ENCODE assay signal across 27 cellular contexts in genomic region chr2:37394263-37394662, GRCh38. TPM values are rescaled to one million over a fixed set of nuclear protein-coding genes. Genes with fewer than 3 reads are reported as not detected.
DNase-seq lines count a peak whose midpoint lies in the region; ATAC-seq, FAIRE-seq and TF ChIP-seq lines count a peak whose summit lies in the region.
"Had no signal": no experiment of that assay in that cellular context is flagged by ENCODE, and none has a peak within 500 bp of the region (broad histone marks: within the 10 kb centered on the region; RNA-seq: fewer than 3 reads in every experiment).

No MANE protein-coding gene starts in this region.

- H3K9me3 ChIP-seq in H1 (ENCODE audit: insufficient read depth in 2 of 2, low read depth in 1 of 2, low read length in 1 of 2) (no peaks in the 10 kb centered on the region), stomach (no peaks in the 10 kb centered on the region)
- H3K9me3 ChIP-seq: adrenal gland, body of pancreas, left ventricle myocardium inferior, thyroid gland had no signal

- CTCF ChIA-PET in activated CD4-positive, alpha-beta T cell treated with anti-CD3 and anti-CD28 coated beads, Interleukin-2, amount 10 ng/mL, durations not matched to agents 7 days and 5 days (lab: Charles Lee), result no interaction called here
- CTCF ChIA-PET in H1 (lab: Charles Lee; ENCODE audit: partially characterized antibody), result interaction anchor here (7.7 kb wide), 1 partner anchor 483 kb away, joined by 192 read pairs; no protein-coding TSS in a partner anchor

- no peak for ATAC-seq in left cardiac atrium
- ATAC-seq: activated T-cell treated with anti-CD3 and anti-CD28 coated beads, Interleukin-2, amount 50 U/mL, for 72 hours; body of pancreas; HCT116; K562; natural killer cell had no signal

- no peak overlapping the region for H2BK12ac ChIP-seq in H1 (ENCODE audit: low read depth, low read length)

- H3K79me1 ChIP-seq in H1 (ENCODE audit: low read depth, low read length), result no peaks in the 10 kb centered on the region

- H2BK20ac ChIP-seq in H1 (ENCODE audit: low read length), result peak overlapping the region; percentile 27; the same call in 1 of the 2 replicates

- no peak overlapping the region for H4K5ac ChIP-seq in H1 (ENCODE audit: insufficient read length, low read depth, low read length)

- H3K4me2 ChIP-seq in H1 (ENCODE audit: insufficient read depth in 1 of 2, low read depth in 2 of 2, low read length in 2 of 2), result no peak overlapping the region

- peak; percentile 32 for DNase-seq in activated CD4-positive, alpha-beta T cell treated with anti-CD3 and anti-CD28 coated beads, Interleukin-2, amount 10 ng/mL, durations not matched to agents 24 days and 14 days
- no peak for DNase-seq in activated CD4-positive, alpha-beta T cell treated with anti-CD3 and anti-CD28 coated beads, Interleukin-2, amount 10 ng/mL, durations not matched to agents 7 days and 5 days
- DNase-seq in NOMO-1 treated with dmso at 0.1 percent for 144 hours (lab: John Stamatoyannopoulos, UW; ENCODE audit: unreplicated experiment) (peak; percentile 63), H1 (ENCODE audit: low read depth in 1 of 2, low spot score in 2 of 2) (peak in 1 of 2 experiments; percentile 6), stomach (no peak), NCI-H2107 treated with DMSO at 0.1 percent for 48 hours (lab: John Stamatoyannopoulos, UW; ENCODE audit: unreplicated experiment) (no peak), NCI-H2081 (lab: John Stamatoyannopoulos, UW) (no peak), left cardiac atrium (no peak)
- DNase-seq: 8988T; activated CD4-positive, alpha-beta T cell treated with anti-CD3 and anti-CD28 coated beads, Interleukin-2, amount 50 U/mL, for 1 hour; activated naive CD4-positive, alpha-beta T cell treated with anti-CD3 and anti-CD28 coated beads for 36 hours; activated T-cell treated with anti-CD3 and anti-CD28 coated beads, Interleukin-2, amount 50 U/mL, for 72 hours; adrenal gland; cerebellar nuclear complex; DMS153; left ventricle myocardium inferior; natural killer cell; NCI-H187; NCI-H526 treated with DMSO at 0.1 percent for 48 hours; SW 1271; T-helper 9 cell; thyroid gland had no signal

- H3K27me3 ChIP-seq in H1 (replicated peaks in 1 of 4; ENCODE audit: control insufficient read depth in 3 of 4, extremely low read depth in 1 of 4, insufficient read depth in 3 of 4, low read length in 3 of 4), result no peaks in the 10 kb centered on the region
- H3K27me3 ChIP-seq in stomach, result no peaks in the 10 kb centered on the region
- H3K27me3 ChIP-seq: adrenal gland, body of pancreas, thyroid gland had no signal

- no peaks in the 10 kb centered on the region for H3K9me3 Mint-ChIP-seq in activated CD4-positive, alpha-beta T cell treated with anti-CD3 and anti-CD28 coated beads, Interleukin-2, amount 10 ng/mL, durations not matched to agents 24 days and 14 days
- no peaks in the 10 kb centered on the region for H3K9me3 Mint-ChIP-seq in activated CD4-positive, alpha-beta T cell treated with anti-CD3 and anti-CD28 coated beads, Interleukin-2, amount 10 ng/mL, durations not matched to agents 7 days and 5 days
- H3K9me3 Mint-ChIP-seq: activated naive CD4-positive, alpha-beta T cell treated with anti-CD3 and anti-CD28 coated beads for 36 hours; natural killer cell; stimulated activated naive CD8-positive, alpha-beta T cell treated with anti-CD3 and anti-CD28 coated beads, Interleukin-15, Interleukin-2, amounts not matched to agents 100 ng/mL and 50 ng/mL, for 24 hours had no signal

- no peak overlapping the region for H2BK15ac ChIP-seq in H1 (ENCODE audit: low read length)

- POLR2A ChIA-PET in activated CD4-positive, alpha-beta T cell treated with anti-CD3 and anti-CD28 coated beads, Interleukin-2, amount 10 ng/mL, durations not matched to agents 7 days and 5 days (lab: Charles Lee), result no interaction called here
- POLR2A ChIA-PET in H1 (lab: Charles Lee; ENCODE audit: partially characterized antibody), result no interaction called here

- no peaks in the 10 kb centered on the region for H3K36me3 ChIP-seq in H1 (ENCODE audit: control insufficient read depth in 2 of 4, insufficient read depth in 4 of 4, low read length in 3 of 4)
- H3K36me3 ChIP-seq in stomach, result no peaks in the 10 kb centered on the region
- H3K36me3 ChIP-seq: adrenal gland, left ventricle myocardium inferior, thyroid gland had no signal

- peaks cover 23% of the 10 kb centered on the region for H3K4me1 Mint-ChIP-seq in activated CD4-positive, alpha-beta T cell treated with anti-CD3 and anti-CD28 coated beads, Interleukin-2, amount 10 ng/mL, durations not matched to agents 24 days and 14 days
- peaks cover 5% of the 10 kb centered on the region for H3K4me1 Mint-ChIP-seq in activated CD4-positive, alpha-beta T cell treated with anti-CD3 and anti-CD28 coated beads, Interleukin-2, amount 10 ng/mL, durations not matched to agents 7 days and 5 days

- H2BK5ac ChIP-seq in H1 (ENCODE audit: low read depth, low read length), result no peak overlapping the region

- H3K23ac ChIP-seq in H1 (ENCODE audit: insufficient read length), result no peak overlapping the region

- no peak overlapping the region for H3K27ac ChIP-seq in H1 (ENCODE audit: low read depth, low read length)
- H3K27ac ChIP-seq in stomach, result no peak overlapping the region
- H3K27ac ChIP-seq: body of pancreas, left ventricle myocardium inferior, thyroid gland had no signal

- H4K8ac ChIP-seq in H1 (ENCODE audit: extremely low read depth, insufficient read depth, low read length), result no peak overlapping the region

- no peak overlapping the region for H3K14ac ChIP-seq in H1 (ENCODE audit: insufficient read length)

- H4K91ac ChIP-seq in H1 (replicated peaks; ENCODE audit: insufficient read length, low read length), result no peak overlapping the region

- FAIRE-seq in H1 (lab: Jason Lieb, UNC), result no peak
- FAIRE-seq: HTR-8/SVneo, K562 had no signal

- TF ChIP-seq POLR2A in H1 (IDR thresholded peaks at IDR 0.05; ENCODE audit: control extremely low read depth in 1 of 2, low read depth in 2 of 2, low read length in 2 of 2), result no peak
- TF ChIP-seq POLR2A in stomach (IDR thresholded peaks at IDR 0.05), result no peak

- WGBS in H1 (ENCODE audit: extremely low coverage in 1 of 2, insufficient coverage in 1 of 2, insufficient read length in 1 of 2, insufficient replicate concordance in 2 of 2, low coverage in 1 of 2, low lambda C conversion rate in 2 of 2, missing lambda C conversion rate in 1 of 2), 2 experiments, result 100% methylated on average over 1 of the region's 1 CpG; no CpG with 5 or more reads in 1 of the 2 experiments
- WGBS in stomach, 5 donors, result 76 to 100% (median 91%) methylated on average over 1 of the region's 1 CpG

- H3K18ac ChIP-seq in H1 (ENCODE audit: extremely low read depth, low read length), result no peak overlapping the region

- H3K27me3 Mint-ChIP-seq in activated CD4-positive, alpha-beta T cell treated with anti-CD3 and anti-CD28 coated beads, Interleukin-2, amount 10 ng/mL, durations not matched to agents 24 days and 14 days, result peaks cover 11% of the 10 kb centered on the region
- peaks cover 23% of the 10 kb centered on the region for H3K27me3 Mint-ChIP-seq in activated CD4-positive, alpha-beta T cell treated with anti-CD3 and anti-CD28 coated beads, Interleukin-2, amount 10 ng/mL, durations not matched to agents 7 days and 5 days
- H3K27me3 Mint-ChIP-seq: stimulated activated naive CD8-positive, alpha-beta T cell treated with anti-CD3 and anti-CD28 coated beads, Interleukin-15, Interleukin-2, amounts not matched to agents 100 ng/mL and 50 ng/mL, for 24 hours had no signal

- no peak overlapping the region for H3K9ac ChIP-seq in H1 (replicated peaks in 1 of 4; ENCODE audit: extremely low read depth in 1 of 4, low read depth in 3 of 4, low read length in 3 of 4)

- peaks cover 5% of the 10 kb centered on the region for H3K36me3 Mint-ChIP-seq in activated CD4-positive, alpha-beta T cell treated with anti-CD3 and anti-CD28 coated beads, Interleukin-2, amount 10 ng/mL, durations not matched to agents 24 days and 14 days (ENCODE audit: low read depth)
- no peaks in the 10 kb centered on the region for H3K36me3 Mint-ChIP-seq in activated CD4-positive, alpha-beta T cell treated with anti-CD3 and anti-CD28 coated beads, Interleukin-2, amount 10 ng/mL, durations not matched to agents 7 days and 5 days (ENCODE audit: low read depth)
- H3K36me3 Mint-ChIP-seq: natural killer cell had no signal

- H3K4me1 ChIP-seq in H1 (replicated peaks in 1 of 4; ENCODE audit: control insufficient read depth in 3 of 4, insufficient read depth in 4 of 4, low read length in 3 of 4) (peaks cover 0 to 11% (median 0%) of the 10 kb centered on the region in 4 experiments; a peak in 4 of 7 replicates), stomach (peaks cover 0 to 19% (median 11%) of the 10 kb centered on the region in 4 donors)
- H3K4me1 ChIP-seq: body of pancreas had no signal

- TF ChIP-seq RAD21 in H1 (IDR thresholded peaks at IDR 0.05 in 1 of 2, conservative IDR thresholded peaks at IDR 0.05 in 1 of 2; ENCODE audit: low read depth in 2 of 2, low read length in 2 of 2), result no peak

- no peaks in the 10 kb centered on the region for H3K79me2 ChIP-seq in H1 (ENCODE audit: control insufficient read depth in 1 of 2, insufficient read depth in 2 of 2, low read length in 2 of 2)

- H3K56ac ChIP-seq in H1 (replicated peaks; ENCODE audit: insufficient read length, low read depth, low read length), result no peak overlapping the region

- H3K4me3 Mint-ChIP-seq in activated CD4-positive, alpha-beta T cell treated with anti-CD3 and anti-CD28 coated beads, Interleukin-2, amount 10 ng/mL, durations not matched to agents 24 days and 14 days, result no peak overlapping the region
- H3K4me3 Mint-ChIP-seq in activated CD4-positive, alpha-beta T cell treated with anti-CD3 and anti-CD28 coated beads, Interleukin-2, amount 10 ng/mL, durations not matched to agents 7 days and 5 days, result no peak overlapping the region
- H3K4me3 Mint-ChIP-seq: activated naive CD4-positive, alpha-beta T cell treated with anti-CD3 and anti-CD28 coated beads for 36 hours; activated T-cell treated with anti-CD3 and anti-CD28 coated beads, Interleukin-2, amount 50 U/mL, for 72 hours; natural killer cell; stimulated activated naive CD8-positive, alpha-beta T cell treated with anti-CD3 and anti-CD28 coated beads, Interleukin-15, Interleukin-2, amounts not matched to agents 100 ng/mL and 50 ng/mL, for 24 hours had no signal

- no peak overlapping the region for H2AK5ac ChIP-seq in H1 (ENCODE audit: low read depth, low read length)

- no peak overlapping the region for H3K4me3 ChIP-seq in H1 (ENCODE audit: extremely low read depth in 1 of 4, insufficient read depth in 2 of 4, low read depth in 3 of 4, low read length in 4 of 4)
- no peak overlapping the region for H3K4me3 ChIP-seq in stomach
- H3K4me3 ChIP-seq: adrenal gland, body of pancreas, K562, left ventricle myocardium inferior, thyroid gland had no signal

- TF ChIP-seq CTCF in H1 (IDR thresholded peaks at IDR 0.05; ENCODE audit: control extremely low read depth in 1 of 3, insufficient read depth in 1 of 3, low read depth in 1 of 3, low read length in 3 of 3), result no peak
- TF ChIP-seq CTCF in stomach (IDR thresholded peaks at IDR 0.05), result no peak

- H3K27ac Mint-ChIP-seq in activated CD4-positive, alpha-beta T cell treated with anti-CD3 and anti-CD28 coated beads, Interleukin-2, amount 10 ng/mL, durations not matched to agents 24 days and 14 days, result no peak overlapping the region
- no peak overlapping the region for H3K27ac Mint-ChIP-seq in activated CD4-positive, alpha-beta T cell treated with anti-CD3 and anti-CD28 coated beads, Interleukin-2, amount 10 ng/mL, durations not matched to agents 7 days and 5 days
- H3K27ac Mint-ChIP-seq: activated naive CD4-positive, alpha-beta T cell treated with anti-CD3 and anti-CD28 coated beads for 36 hours; activated T-cell treated with anti-CD3 and anti-CD28 coated beads, Interleukin-2, amount 50 U/mL, for 72 hours; natural killer cell; stimulated activated naive CD8-positive, alpha-beta T cell treated with anti-CD3 and anti-CD28 coated beads, Interleukin-15, Interleukin-2, amounts not matched to agents 100 ng/mL and 50 ng/mL, for 24 hours had no signal

- H3K4ac ChIP-seq in H1 (replicated peaks; ENCODE audit: insufficient read length, low read depth, low read length), result no peak overlapping the region

- no peak overlapping the region for H2AFZ ChIP-seq in H1 (ENCODE audit: low read length)

- no peaks in the 10 kb centered on the region for H4K20me1 ChIP-seq in H1 (replicated peaks in 1 of 2; ENCODE audit: control insufficient read depth in 1 of 2, insufficient read depth in 2 of 2, low read length in 2 of 2)

- H2BK120ac ChIP-seq in H1 (replicated peaks; ENCODE audit: low read depth, low read length), result no peak overlapping the region

- no peaks in the 10 kb centered on the region for H3K23me2 ChIP-seq in H1 (ENCODE audit: low read depth, low read length)

- intact Hi-C loops in activated CD4-positive, alpha-beta T cell treated with anti-CD3 and anti-CD28 coated beads, Interleukin-2, amount 10 ng/mL, durations not matched to agents 24 days and 14 days (cut with micrococcal nuclease), result loop anchor here (5.0 to 10.0 kb wide), 2 partner anchors 873 to 981 kb away; partner anchors contain the start of gene ATL2
- intact Hi-C loops in stomach (cut with DNase I; ENCODE audit: low total_unique reads), result no loop called here
- intact Hi-C loops in left cardiac atrium (cut with DNase I), result loop anchor here (5.0 to 10.0 kb wide), 2 partner anchors 483 to 881 kb away; no protein-coding TSS in a partner anchor

- no peak for TF ChIP-seq EP300 in H1 (IDR thresholded peaks at IDR 0.05; ENCODE audit: borderline replicate concordance in 1 of 2, low read depth in 2 of 2, low read length in 2 of 2)
- no peak for TF ChIP-seq EP300 in stomach (IDR thresholded peaks at IDR 0.05)

RNA-seq across cellular contexts. Expression of gene QPCT, which starts 49.8 kb away (rescaled TPM):
- 2.0 and 2.1 TPM in 2 replicates for total RNA-seq in activated CD4-positive, alpha-beta T cell treated with anti-CD3 and anti-CD28 coated beads, Interleukin-2, amount 10 ng/mL, durations not matched to agents 24 days and 14 days
- not detected for total RNA-seq in activated CD4-positive, alpha-beta T cell treated with anti-CD3 and anti-CD28 coated beads, Interleukin-2, amount 10 ng/mL, durations not matched to agents 7 days and 5 days
- total RNA-seq in H1 (2021; fragmentation: NEBNext Ultra II Directional; extraction: Animal tissue kit (Norgen Biotek cat#: 25700)), result 3.9 and 4.0 TPM in 2 replicates
- 4.3 TPM in 2 replicates for polyA plus RNA-seq in H1 (2011; rRNA removed)
- 4.5 TPM for polyA plus RNA-seq in H1 (2011; cell fraction: cytosol; rRNA removed)
- polyA plus RNA-seq in H1 (2011; cell fraction: nucleus; rRNA removed), result 7.4 TPM
- polyA plus RNA-seq in H1 (2012, experiment 1 of 2), result 2.5 to 4.9 TPM (median 3.5 TPM) in 4 replicates
- polyA plus RNA-seq in H1 (2012, experiment 2 of 2), result 0.49 TPM
- 7.3 TPM for polyA plus RNA-seq in H1 (2013, experiment 1 of 2)
- 9.2 TPM for polyA plus RNA-seq in H1 (2013, experiment 2 of 2)
- 9.7 and 12.7 TPM in 2 replicates for polyA minus RNA-seq in H1 (2011; rRNA and poly(A)+ RNA removed)
- polyA minus RNA-seq in H1 (2011; cell fraction: cytosol; rRNA and poly(A)+ RNA removed), result 2.0 TPM
- 1.5 TPM for polyA minus RNA-seq in H1 (2011; cell fraction: nucleus; rRNA and poly(A)+ RNA removed)
- total RNA-seq in stomach, result 10 to 100 TPM in 2 of 5 donors, 1 to 10 TPM in 2, not detected in 1; 1.3 to 26.6 (median 8.6) TPM
- 1 to 10 TPM; 1.6 to 4.4 (median 3.7) TPM for polyA plus RNA-seq in stomach
- 1 to 10 TPM; 1.4 to 2.5 TPM for total RNA-seq in left cardiac atrium
- total RNA-seq: K562 had no signal

Comparison
In these comparisons a context has a peak if more than half of its experiments do, and no peak if none do; other contexts are left out.
1. DNase-seq: peak in activated CD4-positive, alpha-beta T cell treated with anti-CD3 and anti-CD28 coated beads, Interleukin-2, amount 10 ng/mL, durations not matched to agents 24 days and 14 days (single experiment) and NOMO-1 treated with dmso at 0.1 percent for 144 hours (single experiment); none in activated CD4-positive, alpha-beta T cell treated with anti-CD3 and anti-CD28 coated beads, Interleukin-2, amount 10 ng/mL, durations not matched to agents 7 days and 5 days (single experiment), stomach (single experiment), NCI-H2107 treated with DMSO at 0.1 percent for 48 hours (single experiment), NCI-H2081 (0 of 2) and left cardiac atrium (single experiment).